ENCODE assay signal across 1 cellular context in genomic region chr1:92844439-92844838, GRCh38.
TF ChIP-seq lines count a peak whose summit lies in the region.

No MANE protein-coding gene starts in this region.

TF ChIP-seq in HepG2, 621 proteins besides CTCF, POLR2A, EP300 and RAD21:
- no peak for TF ChIP-seq ZBTB40 (IDR thresholded peaks at IDR 0.05)
- no peak for TF ChIP-seq ZBTB40 (CRISPR knock-in tag; IDR thresholded peaks at IDR 0.05)
- TF ChIP-seq NR2F2 (IDR thresholded peaks at IDR 0.05; ENCODE audit: borderline replicate concordance, low read depth) = no peak
- TF ChIP-seq ZNF121 (CRISPR knock-in tag; IDR thresholded peaks at IDR 0.05) = peak; percentile 61
